11 cellular contexts compared by ENCODE assay signal in genomic region chr19:55070755-55071502, GRCh38. TPM values are rescaled to one million over a fixed set of nuclear protein-coding genes. Genes with fewer than 3 reads are reported as not detected.
DNase-seq lines count a peak whose midpoint lies in the region; ATAC-seq, FAIRE-seq and TF ChIP-seq lines count a peak whose summit lies in the region.
"Had no signal": no experiment of that assay in that cellular context is flagged by ENCODE, and none has a peak within 500 bp of the region (broad histone marks: within the 10 kb centered on the region; RNA-seq: fewer than 3 reads in every experiment).

No MANE protein-coding gene starts in this region.

- CTCF ChIA-PET in activated CD4-positive, alpha-beta T cell treated with anti-CD3 and anti-CD28 coated beads for 36 hours (lab: Charles Lee): no interaction called here

- peak overlapping the region in 1 of 4 donors; percentile 93 for H3K27ac ChIP-seq in Peyer's patch
- no peak overlapping the region for H3K27ac ChIP-seq in caudate nucleus (ENCODE audit: low read depth, low read length)

- H3K4me3 Mint-ChIP-seq in activated CD4-positive, alpha-beta T cell treated with anti-CD3 and anti-CD28 coated beads for 36 hours: no peak overlapping the region
- H3K4me3 Mint-ChIP-seq in type B pancreatic cell: peak overlapping the region; percentile 52
- H3K4me3 Mint-ChIP-seq: B cell had no signal

- peak; percentile 80 for ATAC-seq in activated CD4-positive, alpha-beta T cell treated with anti-CD3 and anti-CD28 coated beads for 36 hours
- ATAC-seq in HG03460 (IDR thresholded peaks at IDR 0.05; ENCODE audit: unreplicated experiment): no peak

- H3K36me3 ChIP-seq in Peyer's patch: no peaks in the 10 kb centered on the region

- H3K4me3 ChIP-seq in Peyer's patch: no peak overlapping the region
- no peak overlapping the region for H3K4me3 ChIP-seq in fibroblast of pulmonary artery (replicated peaks; ENCODE audit: low read depth, low read length)

- peaks cover 0 to 11% (median 6%) of the 10 kb centered on the region in 4 donors for H3K4me1 ChIP-seq in Peyer's patch

- H3K36me3 Mint-ChIP-seq in activated CD4-positive, alpha-beta T cell treated with anti-CD3 and anti-CD28 coated beads for 36 hours (ENCODE audit: low read depth): peaks cover 2% of the 10 kb centered on the region
- H3K36me3 Mint-ChIP-seq in type B pancreatic cell: no peaks in the 10 kb centered on the region

- peaks cover 0 to 6% (median 0%) of the 10 kb centered on the region in 4 donors for H3K9me3 ChIP-seq in Peyer's patch

- no peaks in the 10 kb centered on the region for H3K27me3 ChIP-seq in Peyer's patch

- intact Hi-C loops in activated CD4-positive, alpha-beta T cell treated with anti-CD3 and anti-CD28 coated beads for 36 hours (cut with DNase I, micrococcal nuclease): no loop called here

- POLR2A ChIA-PET in activated CD4-positive, alpha-beta T cell treated with anti-CD3 and anti-CD28 coated beads for 36 hours (lab: Charles Lee): interaction anchor here (0.7 kb wide), 1 partner anchor 189 kb away, joined by 4 read pairs; no protein-coding TSS in a partner anchor

- H3K27me3 Mint-ChIP-seq in activated CD4-positive, alpha-beta T cell treated with anti-CD3 and anti-CD28 coated beads for 36 hours: peaks cover 51% of the 10 kb centered on the region
- H3K27me3 Mint-ChIP-seq in type B pancreatic cell: peaks cover 72% of the 10 kb centered on the region

- TF ChIP-seq POLR2A in Peyer's patch (IDR thresholded peaks at IDR 0.05): no peak

- H3K9me3 Mint-ChIP-seq in activated CD4-positive, alpha-beta T cell treated with anti-CD3 and anti-CD28 coated beads for 36 hours (ENCODE audit: low read depth): no peaks in the 10 kb centered on the region
- H3K9me3 Mint-ChIP-seq in type B pancreatic cell: no peaks in the 10 kb centered on the region

- FAIRE-seq in D721Med (lab: Jason Lieb, UNC): no peak

- H3K27ac Mint-ChIP-seq in activated CD4-positive, alpha-beta T cell treated with anti-CD3 and anti-CD28 coated beads for 36 hours: no peak overlapping the region
- H3K27ac Mint-ChIP-seq in type B pancreatic cell: peak overlapping the region; percentile 90
- H3K27ac Mint-ChIP-seq: B cell had no signal

- peaks cover 11% of the 10 kb centered on the region for H3K4me1 Mint-ChIP-seq in activated CD4-positive, alpha-beta T cell treated with anti-CD3 and anti-CD28 coated beads for 36 hours
- peaks cover 9% of the 10 kb centered on the region for H3K4me1 Mint-ChIP-seq in type B pancreatic cell (ENCODE audit: unreplicated experiment)

- peak; percentile 65 for DNase-seq in activated CD4-positive, alpha-beta T cell treated with anti-CD3 and anti-CD28 coated beads for 36 hours
- no peak for DNase-seq in activated CD4-positive, alpha-beta T cell treated with anti-CD3 and anti-CD28 coated beads, Interleukin-2, amount 50 U/mL, for 48 hours
- peak in 2 of 3 donors; percentile 61 to 85 for DNase-seq in Peyer's patch
- peak; percentile 45 for DNase-seq in fibroblast of pulmonary artery (ENCODE audit: low read depth)
- no peak for DNase-seq in type B pancreatic cell (ENCODE audit: extremely low spot score, unreplicated experiment)
- no peak for DNase-seq in D721Med (ENCODE audit: insufficient read length, low spot score)
- DNase-seq in caudate nucleus (lab: John Stamatoyannopoulos, UW): no peak
- DNase-seq: activated CD8-positive, alpha-beta memory T cell treated with anti-CD3 and anti-CD28 coated beads, Interleukin-2, amount 50 U/mL, for 48 hours; effector CD4-positive, alpha-beta T cell had no signal

- no peak for TF ChIP-seq CTCF in Peyer's patch (IDR thresholded peaks at IDR 0.05)
- TF ChIP-seq CTCF in fibroblast of pulmonary artery (IDR thresholded peaks at IDR 0.05; ENCODE audit: low read length, missing control alignments): no peak
- TF ChIP-seq CTCF in type B pancreatic cell (conservative IDR thresholded peaks at IDR 0.05): no peak
- TF ChIP-seq CTCF in D721Med (IDR thresholded peaks at IDR 0.05; ENCODE audit: insufficient read depth, missing control alignments): no peak

RNA-seq across cellular contexts. Expression of gene EPS8L1, which starts 4.7 kb away (rescaled TPM):
- total RNA-seq in activated CD4-positive, alpha-beta T cell treated with anti-CD3 and anti-CD28 coated beads for 36 hours: 1 to 10 TPM; 2.2 to 2.3 TPM
- total RNA-seq in Peyer's patch (10 to 100 TPM in 3 of 4 donors, 1 to 10 TPM in 1; 5.0 to 43.8 (median 23.1) TPM), type B pancreatic cell (ENCODE audit: low replicate concordance) (54.0 and 116 TPM in 2 replicates)

RNA-seq across cellular contexts. Expression of gene RDH13, which starts 8.0 kb away (rescaled TPM):
- total RNA-seq in activated CD4-positive, alpha-beta T cell treated with anti-CD3 and anti-CD28 coated beads for 36 hours: 10 to 100 TPM; 11.9 to 12.8 TPM
- total RNA-seq in Peyer's patch (10 to 100 TPM; 21.5 to 84.2 (median 49.0) TPM), type B pancreatic cell (ENCODE audit: low replicate concordance) (37.9 and 74.9 TPM in 2 replicates)

RNA-seq across cellular contexts. Expression of gene GP6, which starts 32.9 kb away (rescaled TPM):
- under 1 TPM in 1 of 2 experiments, not detected in 1; 0.09 TPM for total RNA-seq in activated CD4-positive, alpha-beta T cell treated with anti-CD3 and anti-CD28 coated beads for 36 hours
- total RNA-seq in Peyer's patch: under 1 TPM in 1 of 4 donors, not detected in 3; 0.57 TPM
- total RNA-seq in type B pancreatic cell (ENCODE audit: low replicate concordance): 0.22 and 0.93 TPM in 2 replicates

RNA-seq across cellular contexts. Expression of gene PPP1R12C, which starts 46.5 kb away (rescaled TPM):
- total RNA-seq in activated CD4-positive, alpha-beta T cell treated with anti-CD3 and anti-CD28 coated beads for 36 hours: 10 to 100 TPM; 66.1 to 69.8 TPM
- total RNA-seq in Peyer's patch (100 to 1,000 TPM; 113 to 512 (median 193) TPM), type B pancreatic cell (ENCODE audit: low replicate concordance) (102 and 113 TPM in 2 replicates)

Comparison
In these comparisons a context has a peak if more than half of its experiments do, and no peak if none do; other contexts are left out.
1. DNase-seq: peak in activated CD4-positive, alpha-beta T cell treated with anti-CD3 and anti-CD28 coated beads for 36 hours (single experiment), Peyer's patch (2 of 3) and fibroblast of pulmonary artery (single experiment); none in activated CD4-positive, alpha-beta T cell treated with anti-CD3 and anti-CD28 coated beads, Interleukin-2, amount 50 U/mL, for 48 hours (0 of 2), type B pancreatic cell (single experiment), D721Med (single experiment) and caudate nucleus (0 of 61).